13 cellular contexts compared by ENCODE assay signal in the genomic region with DNA sequence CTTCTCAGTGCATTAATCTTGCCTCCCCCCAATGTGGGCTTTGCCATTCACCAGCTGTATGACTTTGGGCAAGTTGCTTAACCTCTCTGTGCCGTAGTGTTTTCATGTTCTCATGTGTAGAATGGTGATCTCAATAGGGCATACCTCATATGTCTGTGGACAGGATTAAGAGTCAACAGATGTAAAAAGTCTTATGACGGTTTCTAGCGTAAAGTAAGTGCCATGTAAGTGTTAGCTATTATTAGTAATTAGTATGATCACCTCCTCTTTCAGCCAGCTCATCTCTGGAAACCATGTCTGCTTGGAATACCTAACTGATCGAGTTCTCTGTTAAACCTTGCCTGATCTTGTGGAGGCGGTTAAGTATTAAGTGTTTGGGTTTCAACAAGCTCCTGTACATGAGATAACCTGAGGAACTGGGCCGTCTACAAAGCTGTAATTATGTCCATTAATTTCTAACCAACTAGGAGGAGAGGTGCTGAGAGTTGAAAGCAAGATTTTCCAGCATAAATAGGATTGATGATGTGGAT.
DNase-seq lines count a peak whose midpoint lies in the region; ATAC-seq, FAIRE-seq and TF ChIP-seq lines count a peak whose summit lies in the region.
"Had no signal": no experiment of that assay in that cellular context is flagged by ENCODE, and none has a peak within 500 bp of the region (broad histone marks: within the 10 kb centered on the region; RNA-seq: fewer than 3 reads in every experiment).

No MANE protein-coding gene starts in this region.

- H2AFZ ChIP-seq in smooth muscle cell (ENCODE audit: low read depth): no peak overlapping the region

- peaks cover 9% of the 10 kb centered on the region for H4K20me1 ChIP-seq in smooth muscle cell (ENCODE audit: low read depth)

- TF ChIP-seq CTCF in smooth muscle cell (IDR thresholded peaks at IDR 0.05; ENCODE audit: borderline replicate concordance, insufficient read depth, poor library complexity, severe bottlenecking) (no peak), spleen (IDR thresholded peaks at IDR 0.05 in 8 of 11, conservative IDR thresholded peaks at IDR 0.05 in 3 of 11) (no peak)

- no peak overlapping the region for H3K4me3 ChIP-seq in effector memory CD4-positive, alpha-beta T cell (ENCODE audit: insufficient read depth, low read depth, low read length, poor library complexity, severe bottlenecking)
- no peak overlapping the region for H3K4me3 ChIP-seq in smooth muscle cell
- no peak overlapping the region for H3K4me3 ChIP-seq in spleen

- DNase-seq in GM19239 (ENCODE audit: insufficient read length, low spot score) (no peak), smooth muscle cell (lab: John Stamatoyannopoulos, UW; ENCODE audit: unreplicated experiment) (no peak), spleen (no peak), A172 (ENCODE audit: low spot score) (no peak)
- no peak for DNase-seq in effector memory CD4-positive, alpha-beta T cell
- DNase-seq: activated T-cell treated with anti-CD3 and anti-CD28 coated beads, Interleukin-2, amount 50 U/mL, for 4 hours; Kasumi-1; NCI-H1930; NCI-H774; Right ventricle myocardium superior had no signal

- H3K36me3 ChIP-seq in effector memory CD4-positive, alpha-beta T cell (ENCODE audit: control insufficient read depth, insufficient read depth, low read length): peaks cover 10% of the 10 kb centered on the region
- no peaks in the 10 kb centered on the region for H3K36me3 ChIP-seq in smooth muscle cell (ENCODE audit: low read depth)
- H3K36me3 ChIP-seq in spleen: peaks cover 0 to 17% (median 3%) of the 10 kb centered on the region in 6 donors

- FAIRE-seq in GM19239 (lab: Jason Lieb, UNC): peak; percentile 91
- FAIRE-seq: islet of Langerhans had no signal

- peak; percentile 35 for ATAC-seq in HG02938 (IDR thresholded peaks at IDR 0.05; ENCODE audit: unreplicated experiment)
- ATAC-seq in HG02623 (IDR thresholded peaks at IDR 0.05; ENCODE audit: unreplicated experiment): no peak
- ATAC-seq: activated T-cell treated with anti-CD3 and anti-CD28 coated beads, Interleukin-2, amount 50 U/mL, for 4 hours had no signal

- WGBS in smooth muscle cell (ENCODE audit: low lambda C conversion rate): 86% methylated on average over 6 of the region's 6 CpGs
- WGBS in spleen, 5 donors: 73 to 97% (median 91%) methylated on average over 6 of the region's 6 CpGs

- H3K4me1 ChIP-seq in effector memory CD4-positive, alpha-beta T cell (ENCODE audit: control insufficient read depth, insufficient read depth, low read length, poor library complexity, severe bottlenecking): peaks cover 18% of the 10 kb centered on the region
- H3K4me1 ChIP-seq in smooth muscle cell (ENCODE audit: low read depth) (peaks cover 11% of the 10 kb centered on the region), spleen (peaks cover 6 to 47% (median 41%) of the 10 kb centered on the region in 6 donors)

- H3K79me2 ChIP-seq in smooth muscle cell (ENCODE audit: low read depth): no peaks in the 10 kb centered on the region

- no peaks in the 10 kb centered on the region for H3K27me3 ChIP-seq in effector memory CD4-positive, alpha-beta T cell (replicated peaks; ENCODE audit: control insufficient read depth, insufficient read depth, low read length, poor library complexity, severe bottlenecking)
- no peaks in the 10 kb centered on the region for H3K27me3 ChIP-seq in smooth muscle cell (ENCODE audit: low read depth)
- H3K27me3 ChIP-seq in spleen (replicated peaks in 1 of 7): no peaks in the 10 kb centered on the region

- no peak overlapping the region for H3K9ac ChIP-seq in smooth muscle cell (ENCODE audit: low read depth)

- H3K27ac ChIP-seq in effector memory CD4-positive, alpha-beta T cell (ENCODE audit: insufficient read depth, low read length, poor library complexity, severe bottlenecking): peak overlapping the region; percentile 92
- H3K27ac ChIP-seq in smooth muscle cell (ENCODE audit: low read depth) (peak overlapping the region; percentile 100), spleen (peak overlapping the region in 3 of 8 donors; percentile 96 to 98 (median 96))

- H3F3A ChIP-seq in smooth muscle cell (ENCODE audit: low read depth): peaks cover 29% of the 10 kb centered on the region

- no peak overlapping the region for H3K4me2 ChIP-seq in smooth muscle cell

- no peaks in the 10 kb centered on the region for H3K9me3 ChIP-seq in effector memory CD4-positive, alpha-beta T cell (ENCODE audit: control insufficient read depth, low read length)
- H3K9me3 ChIP-seq in smooth muscle cell (replicated peaks; ENCODE audit: low read depth) (no peaks in the 10 kb centered on the region), spleen (no peaks in the 10 kb centered on the region)

- intact Hi-C loops in spleen (cut with DNase I; ENCODE audit: low total_unique reads): no loop called here

- no peak for TF ChIP-seq POLR2A in spleen (IDR thresholded peaks at IDR 0.05)
